Comparison of ENCODE assay signal across 16 cellular contexts in the genomic region with DNA sequence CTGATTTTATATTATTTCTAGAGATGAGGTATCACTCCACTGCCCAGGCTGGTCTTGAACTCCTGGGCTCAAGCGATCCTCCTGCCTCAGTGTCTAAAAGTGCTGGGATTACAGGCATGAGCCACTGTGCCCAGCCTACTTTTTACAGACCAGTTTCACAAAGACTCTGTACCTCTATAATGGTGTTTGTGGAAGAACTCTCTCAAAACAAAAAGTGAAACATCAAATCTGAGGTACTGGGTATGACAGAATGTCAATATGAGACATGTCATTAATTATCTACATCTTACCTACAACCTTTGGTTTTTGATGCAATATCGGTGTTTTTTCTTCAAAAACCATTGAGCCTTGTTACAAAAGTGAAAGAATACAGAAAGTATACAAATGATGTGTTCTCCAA.
"Had no signal": no experiment of that assay in that cellular context is flagged by ENCODE, and none has a peak within 500 bp of the region (broad histone marks: within the 10 kb centered on the region; RNA-seq: fewer than 3 reads in every experiment).

No MANE protein-coding gene starts in this region.

- H3K36me3 Mint-ChIP-seq: activated naive CD8-positive, alpha-beta T cell treated with anti-CD3 and anti-CD28 coated beads, Interleukin-2, amount 10 ng/mL, durations not matched to agents 7 days and 5 days; immature natural killer cell had no signal

- H3K4me1 Mint-ChIP-seq: brain, immature natural killer cell had no signal

- H3K4me3 Mint-ChIP-seq: activated naive CD8-positive, alpha-beta T cell treated with anti-CD3 and anti-CD28 coated beads, Interleukin-2, amount 10 ng/mL, durations not matched to agents 7 days and 5 days; brain; immature natural killer cell; nephron had no signal

- H3K9me3 Mint-ChIP-seq: activated naive CD8-positive, alpha-beta T cell treated with anti-CD3 and anti-CD28 coated beads, Interleukin-2, amount 10 ng/mL, durations not matched to agents 7 days and 5 days; brain; immature natural killer cell; nephron had no signal

- H3K27me3 Mint-ChIP-seq: activated naive CD8-positive, alpha-beta T cell treated with anti-CD3 and anti-CD28 coated beads, Interleukin-2, amount 10 ng/mL, durations not matched to agents 7 days and 5 days; brain had no signal

- ATAC-seq: activated CD4-positive, CD25-positive, alpha-beta regulatory T cell treated with anti-CD3 and anti-CD28 coated beads, Interleukin-2, amount 50 U/mL, for 24 hours had no signal

- DNase-seq: activated CD4-positive, alpha-beta T cell treated with anti-CD3 and anti-CD28 coated beads, Interleukin-2, amount 50 U/mL, for 1 hour; activated naive CD4-positive, alpha-beta T cell; activated naive CD8-positive, alpha-beta T cell treated with anti-CD3 and anti-CD28 coated beads, Interleukin-2, amount 10 ng/mL, durations not matched to agents 7 days and 5 days; central memory CD4-positive, alpha-beta T cell; effector CD8-positive, alpha-beta T cell; foreskin fibroblast; immature natural killer cell; mesendoderm; occipital lobe; stimulated activated CD4-positive, alpha-beta T cell treated with anti-CD3 and anti-CD28 coated beads, Interleukin-15, amount 100 ng/mL, for 24 hours; stimulated activated CD4-positive, alpha-beta T cell treated with anti-CD3 and anti-CD28 coated beads, Interleukin-4, amount 100 ng/mL, for 1 hour; stimulated activated naive CD4-positive, alpha-beta T cell; transverse colon had no signal

- H3K27ac Mint-ChIP-seq: activated naive CD8-positive, alpha-beta T cell treated with anti-CD3 and anti-CD28 coated beads, Interleukin-2, amount 10 ng/mL, durations not matched to agents 7 days and 5 days; immature natural killer cell; nephron had no signal
